Comparison of ENCODE assay signal across 16 cellular contexts in genomic region chr9:18786196-18786595, GRCh38.
DNase-seq lines count a peak whose midpoint lies in the region; ATAC-seq, FAIRE-seq and TF ChIP-seq lines count a peak whose summit lies in the region.
"Had no signal": no experiment of that assay in that cellular context is flagged by ENCODE, and none has a peak within 500 bp of the region (broad histone marks: within the 10 kb centered on the region; RNA-seq: fewer than 3 reads in every experiment).

No MANE protein-coding gene starts in this region.

- H3K36me3 Mint-ChIP-seq in CD4-positive, alpha-beta memory T cell, result no peaks in the 10 kb centered on the region
- H3K36me3 Mint-ChIP-seq: IgD-negative memory B cell had no signal

- H3K4me3 ChIP-seq in fibroblast of pulmonary artery (replicated peaks; ENCODE audit: low read depth, low read length), result no peak overlapping the region
- no peak overlapping the region for H3K4me3 ChIP-seq in skin epidermis
- no peak overlapping the region for H3K4me3 ChIP-seq in CD4-positive, alpha-beta memory T cell (ENCODE audit: low read length in 2 of 2)
- H3K4me3 ChIP-seq: SJSA1 had no signal

- POLR2A ChIA-PET in CD4-positive, alpha-beta memory T cell (lab: Charles Lee; ENCODE audit: partially characterized antibody), result no interaction called here

- H3K4me3 Mint-ChIP-seq in CD4-positive, alpha-beta memory T cell, result no peak overlapping the region
- H3K4me3 Mint-ChIP-seq: activated CD4-positive, alpha-beta T cell treated with anti-CD3 and anti-CD28 coated beads for 36 hours; B cell; IgD-negative memory B cell had no signal

- DNase-seq in DMS153 (lab: John Stamatoyannopoulos, UW) (peak; percentile 36), NCI-H2029 treated with DMSO at 0.1 percent for 48 hours (lab: John Stamatoyannopoulos, UW) (peak; percentile 31), fibroblast of pulmonary artery (ENCODE audit: low read depth) (peak; percentile 6), left lobe of liver (ENCODE audit: low spot score) (no peak), HTR-8/SVneo (ENCODE audit: insufficient read length, low spot score) (no peak)
- DNase-seq in stimulated activated naive CD8-positive, alpha-beta T cell treated with anti-CD3 and anti-CD28 coated beads, Interleukin-15, Interleukin-2, amounts not matched to agents 100 U/mL and 50 U/mL, for 24 hours, result no peak
- DNase-seq in CD4-positive, alpha-beta memory T cell, result no peak
- DNase-seq: activated CD4-positive, alpha-beta T cell treated with anti-CD3 and anti-CD28 coated beads for 36 hours; cortex of kidney; stimulated activated CD4-positive, alpha-beta T cell treated with anti-CD3 and anti-CD28 coated beads, Interleukin-15, amount 100 ng/mL, for 24 hours; T1000 had no signal

- H3K36me3 ChIP-seq in CD4-positive, alpha-beta memory T cell (ENCODE audit: insufficient read depth, low read length), result no peaks in the 10 kb centered on the region
- H3K36me3 ChIP-seq: SJSA1 had no signal

- H3K27me3 ChIP-seq in CD4-positive, alpha-beta memory T cell (ENCODE audit: insufficient read depth, low read length), result no peaks in the 10 kb centered on the region
- H3K27me3 ChIP-seq: SJSA1 had no signal

- H3K27me3 Mint-ChIP-seq in CD4-positive, alpha-beta memory T cell, result peaks cover 7 to 10% of the 10 kb centered on the region in 2 donors
- H3K27me3 Mint-ChIP-seq: B cell, IgD-negative memory B cell had no signal

- CTCF ChIA-PET in CD4-positive, alpha-beta memory T cell (lab: Charles Lee; ENCODE audit: partially characterized antibody), result interaction anchor here (0.6 to 1.5 kb wide), 2 partner anchors 8 to 987 kb away, joined by 3 to 4 read pairs; no protein-coding TSS in a partner anchor

- H3K9me3 Mint-ChIP-seq in CD4-positive, alpha-beta memory T cell, result peaks cover 0 to 2% (median 0%) of the 10 kb centered on the region in 8 donors
- H3K9me3 Mint-ChIP-seq: IgD-negative memory B cell had no signal

- intact Hi-C loops in CD4-positive, alpha-beta memory T cell (cut with micrococcal nuclease), result no loop called here

- no peak for FAIRE-seq in HTR-8/SVneo (lab: Jason Lieb, UNC)

- no peaks in the 10 kb centered on the region for H3K9me3 ChIP-seq in CD4-positive, alpha-beta memory T cell (ENCODE audit: control insufficient read depth in 1 of 2, low read length in 2 of 2)
- H3K9me3 ChIP-seq: SJSA1 had no signal

- no peaks in the 10 kb centered on the region for H3K4me1 ChIP-seq in CD4-positive, alpha-beta memory T cell (ENCODE audit: insufficient read depth, low read length)
- H3K4me1 ChIP-seq: SJSA1 had no signal

- peak overlapping the region in 12 of 21 experiments; percentile 5 to 62 (median 44) for H3K27ac ChIP-seq in skin epidermis
- no peak overlapping the region for H3K27ac ChIP-seq in CD4-positive, alpha-beta memory T cell (ENCODE audit: low read depth, low read length)
- H3K27ac ChIP-seq: SJSA1 had no signal

- H3K4me1 Mint-ChIP-seq in CD4-positive, alpha-beta memory T cell, result no peaks in the 10 kb centered on the region
- H3K4me1 Mint-ChIP-seq: activated CD4-positive, alpha-beta T cell treated with anti-CD3 and anti-CD28 coated beads for 36 hours; B cell; IgD-negative memory B cell had no signal

- no peak for TF ChIP-seq CTCF in fibroblast of pulmonary artery (IDR thresholded peaks at IDR 0.05; ENCODE audit: low read length, missing control alignments)

- no peak overlapping the region for H3K27ac Mint-ChIP-seq in CD4-positive, alpha-beta memory T cell
- H3K27ac Mint-ChIP-seq: activated CD4-positive, alpha-beta T cell treated with anti-CD3 and anti-CD28 coated beads for 36 hours; B cell; IgD-negative memory B cell had no signal

- ATAC-seq in left lobe of liver, result no peak
- no peak for ATAC-seq in stimulated activated naive CD8-positive, alpha-beta T cell treated with anti-CD3 and anti-CD28 coated beads, Interleukin-15, Interleukin-2, amounts not matched to agents 100 U/mL and 50 U/mL, for 24 hours
- ATAC-seq: activated CD4-positive, alpha-beta T cell treated with anti-CD3 and anti-CD28 coated beads for 36 hours; esophagus mucosa had no signal

Comparison
In these comparisons a context has a peak if more than half of its experiments do, and no peak if none do; other contexts are left out.
1. DNase-seq: peak in DMS153 (single experiment), NCI-H2029 treated with DMSO at 0.1 percent for 48 hours (single experiment) and fibroblast of pulmonary artery (single experiment); none in left lobe of liver (single experiment), HTR-8/SVneo (single experiment), stimulated activated naive CD8-positive, alpha-beta T cell treated with anti-CD3 and anti-CD28 coated beads, Interleukin-15, Interleukin-2, amounts not matched to agents 100 U/mL and 50 U/mL, for 24 hours (single experiment) and CD4-positive, alpha-beta memory T cell (0 of 5).